9 cellular contexts compared by ENCODE assay signal in the genomic region with DNA sequence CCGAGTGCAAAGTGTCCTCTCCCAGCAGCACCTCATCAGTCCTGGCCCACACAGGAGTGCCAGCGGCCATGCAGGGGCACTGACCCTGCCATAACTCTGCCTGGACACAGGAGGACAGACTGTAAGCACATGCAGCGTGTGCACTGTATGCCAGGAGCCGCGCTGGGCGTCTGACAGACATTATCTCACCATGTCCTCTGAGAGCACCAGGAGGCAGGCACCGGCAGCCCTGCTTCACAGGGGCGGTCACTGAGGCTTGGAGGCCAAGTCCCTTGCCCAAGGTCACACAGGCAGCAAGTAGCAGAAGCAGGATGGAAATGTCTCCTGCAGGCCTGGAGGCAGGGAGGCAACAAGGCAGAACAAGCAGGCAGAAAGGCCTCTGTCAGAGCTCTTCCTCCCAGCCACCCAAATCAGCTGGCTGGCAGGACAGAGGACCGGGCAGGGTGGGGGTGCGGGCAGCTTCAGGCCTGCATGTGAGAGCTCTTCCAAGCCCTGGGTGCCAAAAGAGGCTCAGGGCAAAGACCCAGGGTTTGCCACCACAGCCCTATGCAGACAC. TPM values are rescaled to one million over a fixed set of nuclear protein-coding genes. Genes with fewer than 3 reads are reported as not detected.
DNase-seq lines count a peak whose midpoint lies in the region; ATAC-seq and TF ChIP-seq lines count a peak whose summit lies in the region.
"Had no signal": no experiment of that assay in that cellular context is flagged by ENCODE, and none has a peak within 500 bp of the region (broad histone marks: within the 10 kb centered on the region; RNA-seq: fewer than 3 reads in every experiment).

No MANE protein-coding gene starts in this region.

- no peaks in the 10 kb centered on the region for H3K9me3 Mint-ChIP-seq in activated naive CD8-positive, alpha-beta T cell treated with anti-CD3 and anti-CD28 coated beads for 36 hours

- H3K79me2 ChIP-seq in KMS-11 (ENCODE audit: insufficient read depth, low read depth) (peaks cover 73% of the 10 kb centered on the region), smooth muscle cell (ENCODE audit: low read depth) (peaks cover 86% of the 10 kb centered on the region), GM23248 (ENCODE audit: insufficient read depth) (peaks cover 95% of the 10 kb centered on the region)

- DNase-seq in activated naive CD8-positive, alpha-beta T cell treated with anti-CD3 and anti-CD28 coated beads for 36 hours, result no peak
- peak; percentile 62 for DNase-seq in islet precursor cell
- no peak for DNase-seq in smooth muscle cell (lab: John Stamatoyannopoulos, UW; ENCODE audit: unreplicated experiment)
- DNase-seq in GM23248, result no peak

- H3K9me3 ChIP-seq in smooth muscle cell (replicated peaks; ENCODE audit: low read depth), result no peaks in the 10 kb centered on the region
- H3K9me3 ChIP-seq in GM23248 (ENCODE audit: low read depth), result no peaks in the 10 kb centered on the region

- peaks cover 29% of the 10 kb centered on the region for H3K36me3 Mint-ChIP-seq in activated naive CD8-positive, alpha-beta T cell treated with anti-CD3 and anti-CD28 coated beads for 36 hours

- peak overlapping the region; percentile 95 for H3K27ac Mint-ChIP-seq in activated naive CD8-positive, alpha-beta T cell treated with anti-CD3 and anti-CD28 coated beads for 36 hours

- H3K4me2 ChIP-seq in KMS-11, result peak overlapping the region; percentile 88
- H3K4me2 ChIP-seq in smooth muscle cell, result peak overlapping the region; percentile 33
- H3K4me2 ChIP-seq in GM23248 (ENCODE audit: unreplicated experiment), result no peak overlapping the region

- H3K27me3 ChIP-seq in KMS-11 (ENCODE audit: insufficient read depth, low read depth), result no peaks in the 10 kb centered on the region
- H3K27me3 ChIP-seq in smooth muscle cell (ENCODE audit: low read depth), result no peaks in the 10 kb centered on the region
- H3K27me3 ChIP-seq in GM23248 (replicated peaks; ENCODE audit: insufficient read depth), result no peaks in the 10 kb centered on the region

- H3K9ac ChIP-seq in KMS-11 (peak overlapping the region; percentile 41; the same call in 1 of the 2 replicates), smooth muscle cell (ENCODE audit: low read depth) (no peak overlapping the region), GM23248 (no peak overlapping the region)

- H2AFZ ChIP-seq in KMS-11 (ENCODE audit: low read depth), result no peak overlapping the region
- H2AFZ ChIP-seq in smooth muscle cell (ENCODE audit: low read depth), result no peak overlapping the region
- no peak overlapping the region for H2AFZ ChIP-seq in GM23248

- H3K27me3 Mint-ChIP-seq in activated naive CD8-positive, alpha-beta T cell treated with anti-CD3 and anti-CD28 coated beads for 36 hours, result no peaks in the 10 kb centered on the region

- H3K4me3 ChIP-seq in KMS-11 (IDR thresholded peaks at IDR 0.05; ENCODE audit: insufficient read depth, low read depth, low read length) (no peak overlapping the region), smooth muscle cell (no peak overlapping the region), GM23248 (no peak overlapping the region)

- H3K4me1 ChIP-seq in KMS-11 (ENCODE audit: low read depth, poor library complexity, severe bottlenecking), result peaks cover 94% of the 10 kb centered on the region
- peaks cover 17% of the 10 kb centered on the region for H3K4me1 ChIP-seq in smooth muscle cell (ENCODE audit: low read depth)
- peaks cover 53% of the 10 kb centered on the region for H3K4me1 ChIP-seq in GM23248 (ENCODE audit: insufficient read depth)

- TF ChIP-seq CTCF in KMS-11 (conservative IDR thresholded peaks at IDR 0.05; ENCODE audit: low read depth, low read length) (no peak), smooth muscle cell (IDR thresholded peaks at IDR 0.05; ENCODE audit: borderline replicate concordance, insufficient read depth, poor library complexity, severe bottlenecking) (no peak)

- WGBS in smooth muscle cell (ENCODE audit: low lambda C conversion rate), result 77% methylated on average over 10 of the region's 10 CpGs
- 50 to 53% methylated on average over 10 of the region's 10 CpGs for WGBS in GM23248 (ENCODE audit: low coverage in 1 of 2, low lambda C conversion rate in 2 of 2, missing lambda C conversion rate in 2 of 2), 2 experiments

- peak overlapping the region; percentile 96 for H3K4me3 Mint-ChIP-seq in activated naive CD8-positive, alpha-beta T cell treated with anti-CD3 and anti-CD28 coated beads for 36 hours

- H3F3A ChIP-seq in smooth muscle cell (ENCODE audit: low read depth), result peaks cover 12% of the 10 kb centered on the region
- H3F3A ChIP-seq in GM23248 (ENCODE audit: insufficient read depth), result peaks cover 21% of the 10 kb centered on the region

- no peaks in the 10 kb centered on the region for H3K36me3 ChIP-seq in KMS-11 (ENCODE audit: insufficient read depth)
- H3K36me3 ChIP-seq in smooth muscle cell (ENCODE audit: low read depth), result no peaks in the 10 kb centered on the region
- no peaks in the 10 kb centered on the region for H3K36me3 ChIP-seq in GM23248 (ENCODE audit: low read depth)

- in situ Hi-C loops in GM23248 (cut with MboI), result no loop called here

- H3K9me2 ChIP-seq in GM23248 (ENCODE audit: insufficient read depth), result no peaks in the 10 kb centered on the region

- H4K20me1 ChIP-seq in KMS-11 (ENCODE audit: insufficient read depth) (no peaks in the 10 kb centered on the region), smooth muscle cell (ENCODE audit: low read depth) (peaks cover 72% of the 10 kb centered on the region), GM23248 (ENCODE audit: insufficient read depth) (no peaks in the 10 kb centered on the region)

- peaks cover 94% of the 10 kb centered on the region for H3K4me1 Mint-ChIP-seq in activated naive CD8-positive, alpha-beta T cell treated with anti-CD3 and anti-CD28 coated beads for 36 hours

- H3K27ac ChIP-seq in KMS-11, result peak overlapping the region; percentile 82
- no peak overlapping the region for H3K27ac ChIP-seq in smooth muscle cell (ENCODE audit: low read depth)
- H3K27ac ChIP-seq in GM23248, result no peak overlapping the region
- H3K27ac ChIP-seq: HL-60 had no signal

- ATAC-seq in GM18520 (IDR thresholded peaks at IDR 0.05; ENCODE audit: unreplicated experiment) (no peak), HG03342 (IDR thresholded peaks at IDR 0.05; ENCODE audit: unreplicated experiment) (no peak), GM18868 (IDR thresholded peaks at IDR 0.05; ENCODE audit: unreplicated experiment) (no peak)

RNA-seq across cellular contexts. Expression of a gene that starts 8.4 kb away (rescaled TPM):
- total RNA-seq in activated naive CD8-positive, alpha-beta T cell treated with anti-CD3 and anti-CD28 coated beads for 36 hours, result 10 to 100 TPM; 77.2 to 83.8 TPM
- total RNA-seq in smooth muscle cell, result 9.2 and 21.2 TPM in 2 replicates
- polyA plus RNA-seq in smooth muscle cell, result 18.1 and 19.4 TPM in 2 replicates
- 6.1 and 29.6 TPM in 2 replicates for total RNA-seq in GM23248 (2014; rRNA removed; shearing (Covaris generic))
- polyA plus RNA-seq in GM23248 (2016; fragmentation: Nextera tagmentation; extraction: Ambion mirVana), result 8.9 and 9.3 TPM in 2 replicates

RNA-seq across cellular contexts. Expression of a gene that starts 34.7 kb away (rescaled TPM):
- 10 to 100 TPM; 55.4 to 57.6 TPM for total RNA-seq in activated naive CD8-positive, alpha-beta T cell treated with anti-CD3 and anti-CD28 coated beads for 36 hours
- 23.6 and 26.0 TPM in 2 replicates for total RNA-seq in smooth muscle cell
- 68.5 and 72.8 TPM in 2 replicates for polyA plus RNA-seq in smooth muscle cell
- 27.0 and 33.3 TPM in 2 replicates for total RNA-seq in GM23248 (2014; rRNA removed; shearing (Covaris generic))
- 62.8 and 66.5 TPM in 2 replicates for polyA plus RNA-seq in GM23248 (2016; fragmentation: Nextera tagmentation; extraction: Ambion mirVana)

RNA-seq across cellular contexts. Expression of a gene that starts 41.8 kb away (rescaled TPM):
- total RNA-seq in activated naive CD8-positive, alpha-beta T cell treated with anti-CD3 and anti-CD28 coated beads for 36 hours, result 1 to 10 TPM; 2.3 to 3.2 TPM
- 1.1 and 9.2 TPM in 2 replicates for total RNA-seq in smooth muscle cell
- polyA plus RNA-seq in smooth muscle cell (2.7 and 9.7 TPM in 2 replicates), GM23248 (2016; fragmentation: Nextera tagmentation; extraction: Ambion mirVana) (8.8 and 9.4 TPM in 2 replicates)
- 5.5 and 16.6 TPM in 2 replicates for total RNA-seq in GM23248 (2014; rRNA removed; shearing (Covaris generic))

RNA-seq across cellular contexts. Expression of a gene that starts 55.6 kb away (rescaled TPM):
- total RNA-seq in activated naive CD8-positive, alpha-beta T cell treated with anti-CD3 and anti-CD28 coated beads for 36 hours, result 10 to 100 TPM; 45.3 to 51.2 TPM
- 5.3 and 22.5 TPM in 2 replicates for total RNA-seq in smooth muscle cell
- polyA plus RNA-seq in smooth muscle cell (12.1 and 13.6 TPM in 2 replicates), GM23248 (2016; fragmentation: Nextera tagmentation; extraction: Ambion mirVana) (33.7 and 40.1 TPM in 2 replicates)
- 45.5 and 61.0 TPM in 2 replicates for total RNA-seq in GM23248 (2014; rRNA removed; shearing (Covaris generic))
